Comparison of ENCODE assay signal across 22 cellular contexts in genomic region chr6:35202066-35202546, GRCh38. TPM values are rescaled to one million over a fixed set of nuclear protein-coding genes. Genes with fewer than 3 reads are reported as not detected.
DNase-seq lines count a peak whose midpoint lies in the region; ATAC-seq, FAIRE-seq and TF ChIP-seq lines count a peak whose summit lies in the region.
"Had no signal": no experiment of that assay in that cellular context is flagged by ENCODE, and none has a peak within 500 bp of the region (broad histone marks: within the 10 kb centered on the region; RNA-seq: fewer than 3 reads in every experiment).

No MANE protein-coding gene starts in this region.

- TF ChIP-seq RAD21 in GM12878 (IDR thresholded peaks at IDR 0.05; ENCODE audit: insufficient read depth, low read depth, low read length) = no peak

- H2BK12ac ChIP-seq in mesenchymal stem cell (ENCODE audit: low read length in 2 of 2) = no peak overlapping the region

- H3K4me1 ChIP-seq in GM12878 (ENCODE audit: control insufficient read depth, insufficient read depth, low read length) = no peaks in the 10 kb centered on the region
- peaks cover 2% of the 10 kb centered on the region for H3K4me1 ChIP-seq in mesenchymal stem cell (ENCODE audit: control insufficient read depth, insufficient read depth, low read depth, low read length)
- H3K4me1 ChIP-seq: neural progenitor cell had no signal

- H2AFZ ChIP-seq in GM12878 (ENCODE audit: control insufficient read depth, low read depth, low read length) = no peak overlapping the region
- H2AFZ ChIP-seq in mesenchymal stem cell (ENCODE audit: low read depth, low read length) = peak overlapping the region; percentile 74
- H2AFZ ChIP-seq: neural progenitor cell had no signal

- no peak overlapping the region for H2BK15ac ChIP-seq in mesenchymal stem cell (ENCODE audit: low read depth, poor library complexity, severe bottlenecking)

- no peak for TF ChIP-seq EP300 in GM12878 (IDR thresholded peaks at IDR 0.05; ENCODE audit: borderline replicate concordance in 1 of 2, control insufficient read depth in 1 of 2, low read depth in 2 of 2, low read length in 2 of 2)

- intact Hi-C loops in GM12878 (cut with micrococcal nuclease; ENCODE audit: unreplicated experiment) = no loop called here

- H3K36me3 ChIP-seq in GM12878 (ENCODE audit: control insufficient read depth in 2 of 2, insufficient read depth in 2 of 2, low read length in 1 of 2) (no peaks in the 10 kb centered on the region), mesenchymal stem cell (ENCODE audit: control insufficient read depth in 1 of 2, insufficient read depth in 2 of 2, low read depth in 1 of 2, low read length in 2 of 2) (no peaks in the 10 kb centered on the region)
- H3K36me3 ChIP-seq: neural progenitor cell had no signal

- POLR2A ChIA-PET in GM12878 (lab: Charles Lee) = no interaction called here

- no peak overlapping the region for H2BK5ac ChIP-seq in mesenchymal stem cell (ENCODE audit: low read depth, low read length, poor library complexity, severe bottlenecking)

- no peaks in the 10 kb centered on the region; a peak in 4 of 4 replicates for H3K27me3 ChIP-seq in GM12878 (replicated peaks in 1 of 2; ENCODE audit: control insufficient read depth in 2 of 2, insufficient read depth in 2 of 2, low read length in 1 of 2)
- H3K27me3 ChIP-seq in mesenchymal stem cell (ENCODE audit: control insufficient read depth in 1 of 2, insufficient read depth in 1 of 2, low read length in 2 of 2) = peaks cover 0 to 16% of the 10 kb centered on the region in 2 experiments

- H3K4me3 ChIP-seq in GM12878 (no peak overlapping the region), mesenchymal stem cell (ENCODE audit: insufficient read depth in 1 of 2, low read depth in 1 of 2, low read length in 2 of 2) (no peak overlapping the region)
- H3K4me3 ChIP-seq: neural progenitor cell had no signal

- H2BK120ac ChIP-seq in mesenchymal stem cell (ENCODE audit: low read depth, low read length) = no peak overlapping the region

- H3K9me3 ChIP-seq in GM12878 (replicated peaks; ENCODE audit: control insufficient read depth, insufficient read depth, low read length) (no peaks in the 10 kb centered on the region), mesenchymal stem cell (ENCODE audit: control insufficient read depth, low read length) (no peaks in the 10 kb centered on the region)

- H3K9ac ChIP-seq in GM12878 (ENCODE audit: control insufficient read depth, insufficient read depth, low read length) = no peak overlapping the region
- H3K9ac ChIP-seq in mesenchymal stem cell (ENCODE audit: low read length) = no peak overlapping the region
- H3K9ac ChIP-seq: neural progenitor cell had no signal

- H4K8ac ChIP-seq in mesenchymal stem cell (ENCODE audit: low read length) = no peak overlapping the region

- no peak overlapping the region for H3K4me2 ChIP-seq in GM12878 (ENCODE audit: control insufficient read depth, insufficient read depth)
- no peak overlapping the region for H3K4me2 ChIP-seq in mesenchymal stem cell (ENCODE audit: low read length, poor library complexity, severe bottlenecking)
- H3K4me2 ChIP-seq: neural progenitor cell had no signal

- in situ Hi-C loops in GM12878 (cut with MboI) = no loop called here

- H3K18ac ChIP-seq in mesenchymal stem cell (ENCODE audit: low read depth in 1 of 2, low read length in 2 of 2) = peak overlapping the region in 1 of 2 experiments; percentile 50

- RAD21 ChIA-PET in GM12878 (lab: Charles Lee; ENCODE audit: unreplicated experiment) = interaction anchor here (1.6 to 2.5 kb wide), 2 partner anchors 38 to 54 kb away, joined by 3 to 5 read pairs; no protein-coding TSS in a partner anchor

- H4K20me1 ChIP-seq in GM12878 (ENCODE audit: control insufficient read depth, insufficient read depth) = no peaks in the 10 kb centered on the region

- no peaks in the 10 kb centered on the region for H3K79me2 ChIP-seq in GM12878 (ENCODE audit: control insufficient read depth, insufficient read depth, low read length)

- no TSS peak for BruUV-seq in GM12878 (replicated peaks; lab: Mats Ljungman, UMichigan)

- no peak for TF ChIP-seq CTCF in GM12878 (IDR thresholded peaks at IDR 0.05 in 2 of 3, conservative IDR thresholded peaks at IDR 0.05 in 1 of 3; ENCODE audit: control insufficient read depth in 2 of 3, extremely low read depth in 1 of 3, insufficient read depth in 1 of 3, low read depth in 3 of 3, low read length in 3 of 3)

- WGBS in GM12878 (ENCODE audit: insufficient coverage, insufficient replicate concordance, low lambda C conversion rate, missing lambda C conversion rate) = 37% methylated on average over 6 of the region's 6 CpGs
- WGBS in mesenchymal stem cell = 84% methylated on average over 4 of the region's 6 CpGs

- SMC1A ChIA-PET in GM12878 (lab: Charles Lee; ENCODE audit: uncharacterized antibody, unreplicated experiment) = interaction anchor here (7.7 kb wide), 1 partner anchor 55 kb away, joined by 65 read pairs; no protein-coding TSS in a partner anchor

- no peak overlapping the region for H4K91ac ChIP-seq in mesenchymal stem cell (ENCODE audit: low read length)

- FAIRE-seq in GM12878 (lab: Jason Lieb, UNC) = no peak
- FAIRE-seq: frontal cortex, GM19239, urothelium cell line had no signal

- no peaks in the 10 kb centered on the region for H3K79me1 ChIP-seq in mesenchymal stem cell (replicated peaks; ENCODE audit: low read length, poor library complexity, severe bottlenecking)

- DNase-seq in DMS79 treated with DMSO at 0.1 percent for 48 hours (lab: John Stamatoyannopoulos, UW) = peak; percentile 46
- no peak for DNase-seq in DMS79 (lab: John Stamatoyannopoulos, UW)
- DNase-seq in NCI-H2227 treated with DMSO at 0.1 percent for 48 hours (lab: John Stamatoyannopoulos, UW) = peak; percentile 27
- no peak for DNase-seq in GM12878 (ENCODE audit: low read depth, low spot score)
- no peak for DNase-seq in mesenchymal stem cell
- no peak for DNase-seq in activated T-cell treated with anti-CD3 and anti-CD28 coated beads, Interleukin-2, amount 50 U/mL, for 48 hours
- no peak for DNase-seq in DMS114 treated with DMSO at 0.1 percent for 48 hours (lab: John Stamatoyannopoulos, UW; ENCODE audit: unreplicated experiment)
- no peak for DNase-seq in AG08395 (ENCODE audit: low spot score)
- DNase-seq: 8988T; activated CD4-positive, alpha-beta T cell treated with anti-CD3 and anti-CD28 coated beads for 36 hours; activated effector memory CD4-positive, alpha-beta T cell treated with anti-CD3 and anti-CD28 coated beads, Interleukin-2, amount 50 U/mL, for 16 hours; Calu3; GOT3; NCI-H2081 treated with DMSO at 0.1 percent for 48 hours; NCI-H748 treated with DMSO at 0.1 percent for 48 hours; stimulated activated CD4-positive, alpha-beta T cell treated with anti-CD3 and anti-CD28 coated beads, Interleukin-4, amount 100 ng/mL, for 4 hours; T1000 had no signal

- TF ChIP-seq POLR2A in GM12878 (IDR thresholded peaks at IDR 0.05; ENCODE audit: low read depth, low read length) = no peak

- no peak overlapping the region for H2AK5ac ChIP-seq in mesenchymal stem cell (ENCODE audit: low read length, severe bottlenecking)

- no peak overlapping the region for H3K4ac ChIP-seq in mesenchymal stem cell (ENCODE audit: low read depth in 1 of 2, low read length in 2 of 2)

- CTCF ChIA-PET in GM12878 (lab: Yijun Ruan, JAX) = interaction anchor here (1.5 to 1.6 kb wide), 2 partner anchors 23 to 63 kb away, joined by 5 to 8 read pairs; no protein-coding TSS in a partner anchor

- ATAC-seq in GM12878 = 0 out of 3 replicates have a peak, but pooled peaks have one; percentile 17
- ATAC-seq: activated CD4-positive, alpha-beta T cell treated with anti-CD3 and anti-CD28 coated beads for 36 hours had no signal

- no peak overlapping the region for H3K14ac ChIP-seq in mesenchymal stem cell (ENCODE audit: low read length in 2 of 2)

- no peak overlapping the region for H3K27ac ChIP-seq in GM12878 (ENCODE audit: control insufficient read depth, insufficient read depth)
- no peak overlapping the region for H3K27ac ChIP-seq in mesenchymal stem cell (ENCODE audit: low read length, poor library complexity, severe bottlenecking)
- H3K27ac ChIP-seq: neural progenitor cell had no signal

- no peak overlapping the region for H3K23ac ChIP-seq in mesenchymal stem cell (ENCODE audit: low read length in 2 of 2)

RNA-seq across cellular contexts. Expression of gene SCUBE3, which starts 11.7 kb away (rescaled TPM):
- not detected in 2 replicates for total RNA-seq in GM12878 (2013; cell fraction: nucleolus; rRNA removed)
- total RNA-seq in GM12878 (2014; rRNA removed) (under 0.01 TPM in 2 replicates), GM12878 (2014; rRNA removed; fragmentation: Illumina TruSeq; extraction: Trizol) (not detected in 2 replicates), GM12878 (2021) (not detected in 2 replicates)
- polyA plus RNA-seq in GM12878 (2011; ENCODE audit: low read depth) = 0.08 TPM
- polyA plus RNA-seq in GM12878 (2011; rRNA removed) (not detected in 2 replicates), GM12878 (2014; fragmentation: Illumina TruSeq; extraction: Trizol) (not detected in 2 replicates), GM12878 (2014; fragmentation: Nextera tagmentation; extraction: Ambion mirVana) (under 1 TPM; 0.04 to 0.10 TPM), GM12878 (2014; rRNA removed) (0.01 TPM in 1 of 2 replicates, not detected in the other), GM12878 (2016; fragmentation: Nextera tagmentation; extraction: Ambion mirVana) (under 1 TPM; 0.19 to 0.20 TPM)
- under 0.01 TPM in 1 of 2 replicates, not detected in the other for polyA plus RNA-seq in GM12878 (2011; cell fraction: cytosol; rRNA removed)
- 0.01 TPM in 1 of 2 replicates, not detected in the other for polyA plus RNA-seq in GM12878 (2011; cell fraction: nucleus; rRNA removed)
- polyA plus RNA-seq in GM12878 (2012) = 0.07 and 0.08 TPM in 2 replicates
- not detected in 2 replicates for polyA minus RNA-seq in GM12878 (2011; rRNA and poly(A)+ RNA removed)
- polyA minus RNA-seq in GM12878 (2011; cell fraction: cytosol; rRNA and poly(A)+ RNA removed) = not detected in 2 replicates
- not detected in 2 replicates for polyA minus RNA-seq in GM12878 (2011; cell fraction: nucleus; rRNA and poly(A)+ RNA removed)
- polyA plus RNA-seq in mesenchymal stem cell (2013, experiment 1 of 2) = 2.0 TPM
- polyA plus RNA-seq in mesenchymal stem cell (2013, experiment 2 of 2) = 1.9 TPM
- total RNA-seq: activated CD4-positive, alpha-beta T cell treated with anti-CD3 and anti-CD28 coated beads for 36 hours; mononuclear cell had no signal

RNA-seq across cellular contexts. Expression of gene ZNF76, which starts 57.4 kb away (rescaled TPM):
- total RNA-seq in GM12878 (2013; cell fraction: nucleolus; rRNA removed) = 66.2 and 84.5 TPM in 2 replicates
- total RNA-seq in GM12878 (2014; rRNA removed) = 23.1 and 29.5 TPM in 2 replicates
- 12.4 and 13.5 TPM in 2 replicates for total RNA-seq in GM12878 (2014; rRNA removed; fragmentation: Illumina TruSeq; extraction: Trizol)
- 29.3 and 35.8 TPM in 2 replicates for total RNA-seq in GM12878 (2021)
- 12.0 TPM for polyA plus RNA-seq in GM12878 (2011; ENCODE audit: low read depth)
- 16.1 and 25.9 TPM in 2 replicates for polyA plus RNA-seq in GM12878 (2011; rRNA removed)
- 21.1 and 27.7 TPM in 2 replicates for polyA plus RNA-seq in GM12878 (2011; cell fraction: cytosol; rRNA removed)
- 166 and 175 TPM in 2 replicates for polyA plus RNA-seq in GM12878 (2011; cell fraction: nucleus; rRNA removed)
- polyA plus RNA-seq in GM12878 (2012) = 25.4 and 32.4 TPM in 2 replicates
- polyA plus RNA-seq in GM12878 (2014; fragmentation: Illumina TruSeq; extraction: Trizol) = 19.9 and 23.5 TPM in 2 replicates
- polyA plus RNA-seq in GM12878 (2014; fragmentation: Nextera tagmentation; extraction: Ambion mirVana) = 1 to 10 TPM; 2.8 to 3.1 TPM
- 40.5 and 41.0 TPM in 2 replicates for polyA plus RNA-seq in GM12878 (2014; rRNA removed)
- polyA plus RNA-seq in GM12878 (2016; fragmentation: Nextera tagmentation; extraction: Ambion mirVana) = 10 to 100 TPM; 23.7 to 25.8 TPM
- polyA minus RNA-seq in GM12878 (2011; rRNA and poly(A)+ RNA removed) = 37.5 and 38.8 TPM in 2 replicates
- polyA minus RNA-seq in GM12878 (2011; cell fraction: cytosol; rRNA and poly(A)+ RNA removed) = 6.4 and 6.7 TPM in 2 replicates
- 23.8 and 29.1 TPM in 2 replicates for polyA minus RNA-seq in GM12878 (2011; cell fraction: nucleus; rRNA and poly(A)+ RNA removed)
- 12.0 TPM for polyA plus RNA-seq in mesenchymal stem cell (2013, experiment 1 of 2)
- 10.9 TPM for polyA plus RNA-seq in mesenchymal stem cell (2013, experiment 2 of 2)

Comparison
In these comparisons a context has a peak if more than half of its experiments do, and no peak if none do; other contexts are left out.
1. DNase-seq: peak in DMS79 treated with DMSO at 0.1 percent for 48 hours (single experiment) and NCI-H2227 treated with DMSO at 0.1 percent for 48 hours (single experiment); none in DMS79 (single experiment), GM12878 (single experiment), mesenchymal stem cell (single experiment), activated T-cell treated with anti-CD3 and anti-CD28 coated beads, Interleukin-2, amount 50 U/mL, for 48 hours (0 of 2), DMS114 treated with DMSO at 0.1 percent for 48 hours (single experiment) and AG08395 (single experiment).